ENCODE assay signal across 13 cellular contexts in genomic region chr2:171018522-171018921, GRCh38.
DNase-seq lines count a peak whose midpoint lies in the region; ATAC-seq and TF ChIP-seq lines count a peak whose summit lies in the region.
"Had no signal": no experiment of that assay in that cellular context is flagged by ENCODE, and none has a peak within 500 bp of the region (broad histone marks: within the 10 kb centered on the region; RNA-seq: fewer than 3 reads in every experiment).

No MANE protein-coding gene starts in this region.

- H3K9ac ChIP-seq in mesendoderm (ENCODE audit: low read length): no peak overlapping the region

- WGBS in mesendoderm (ENCODE audit: extremely low coverage, insufficient coverage, low lambda C conversion rate): no CpG with 5 or more reads among the region's 1 CpG

- no peak overlapping the region for H2BK15ac ChIP-seq in mesendoderm (replicated peaks; ENCODE audit: low read depth)

- no peak overlapping the region for H4K5ac ChIP-seq in mesendoderm (ENCODE audit: low read length)

- CTCF ChIA-PET in activated CD8-positive, alpha-beta memory T cell treated with anti-CD3 and anti-CD28 coated beads, Interleukin-2, amount 10 ng/mL, durations not matched to agents 7 days and 5 days (lab: Charles Lee): no interaction called here

- H3K9me3 ChIP-seq in ascending aorta: no peaks in the 10 kb centered on the region

- H3K36me3 Mint-ChIP-seq in activated CD8-positive, alpha-beta memory T cell treated with anti-CD3 and anti-CD28 coated beads, Interleukin-2, amount 10 ng/mL, durations not matched to agents 7 days and 5 days: peaks cover 38% of the 10 kb centered on the region

- peaks cover 2% of the 10 kb centered on the region for H3K79me1 ChIP-seq in mesendoderm (ENCODE audit: low read length)

- no peak overlapping the region for H2BK5ac ChIP-seq in mesendoderm (ENCODE audit: low read length)

- DNase-seq in activated CD8-positive, alpha-beta memory T cell treated with anti-CD3 and anti-CD28 coated beads, Interleukin-2, amount 10 ng/mL, durations not matched to agents 7 days and 5 days: no peak
- no peak for DNase-seq in activated CD8-positive, alpha-beta memory T cell treated with anti-CD3 and anti-CD28 coated beads for 24 hours
- DNase-seq in mesendoderm (no peak), germinal center (ENCODE audit: low spot score) (no peak), ascending aorta (ENCODE audit: low spot score in 2 of 2) (no peak)
- no peak for DNase-seq in NK-92 treated with Interleukin-12 subunit alpha and Interleukin-12 subunit beta, amount 100 ng/mL, for 24 hours (lab: John Stamatoyannopoulos, UW)
- DNase-seq: EL, H7 had no signal

- no peak overlapping the region for H3K4me3 Mint-ChIP-seq in activated CD8-positive, alpha-beta memory T cell treated with anti-CD3 and anti-CD28 coated beads, Interleukin-2, amount 10 ng/mL, durations not matched to agents 7 days and 5 days

- ATAC-seq in activated CD8-positive, alpha-beta memory T cell treated with anti-CD3 and anti-CD28 coated beads, Interleukin-2, amount 10 ng/mL, durations not matched to agents 7 days and 5 days: peak; percentile 78
- ATAC-seq in GM21381 (IDR thresholded peaks at IDR 0.05; ENCODE audit: unreplicated experiment) (peak; percentile 93), HG03103 (IDR thresholded peaks at IDR 0.05; ENCODE audit: low read depth, unreplicated experiment) (peak; percentile 70)
- ATAC-seq: Right ventricle myocardium inferior had no signal

- intact Hi-C loops in ascending aorta (cut with DNase I): no loop called here

- no peak overlapping the region for H3K4me2 ChIP-seq in mesendoderm (ENCODE audit: low read length)
- H3K4me2 ChIP-seq: hepatocyte had no signal

- no peak overlapping the region for H2BK120ac ChIP-seq in mesendoderm (ENCODE audit: low read depth, low read length)

- H3K4me3 ChIP-seq in mesendoderm (ENCODE audit: low read length): no peak overlapping the region
- H3K4me3 ChIP-seq in ascending aorta: no peak overlapping the region
- H3K4me3 ChIP-seq: hepatocyte, lung had no signal

- no peak overlapping the region for H3K27ac Mint-ChIP-seq in activated CD8-positive, alpha-beta memory T cell treated with anti-CD3 and anti-CD28 coated beads, Interleukin-2, amount 10 ng/mL, durations not matched to agents 7 days and 5 days

- no peaks in the 10 kb centered on the region for H3K9me3 Mint-ChIP-seq in activated CD8-positive, alpha-beta memory T cell treated with anti-CD3 and anti-CD28 coated beads, Interleukin-2, amount 10 ng/mL, durations not matched to agents 7 days and 5 days (ENCODE audit: low read depth)

- TF ChIP-seq CTCF in ascending aorta (IDR thresholded peaks at IDR 0.05): no peak

- no peaks in the 10 kb centered on the region for H3K27me3 ChIP-seq in mesendoderm (ENCODE audit: insufficient read depth, low read length, poor library complexity)
- no peaks in the 10 kb centered on the region for H3K27me3 ChIP-seq in ascending aorta
- H3K27me3 ChIP-seq: hepatocyte had no signal

- H3K4me1 ChIP-seq in mesendoderm (ENCODE audit: control insufficient read depth, low read depth, low read length) (no peaks in the 10 kb centered on the region), ascending aorta (no peaks in the 10 kb centered on the region)

- no peaks in the 10 kb centered on the region for H3K79me2 ChIP-seq in mesendoderm (ENCODE audit: control insufficient read depth, insufficient read depth, low read length)

- H3K18ac ChIP-seq in mesendoderm (ENCODE audit: low read length): no peak overlapping the region

- no peak overlapping the region for H3K56ac ChIP-seq in mesendoderm (ENCODE audit: low read length)

- no peak overlapping the region for H3K23ac ChIP-seq in mesendoderm (ENCODE audit: low read length)

- H3K27me3 Mint-ChIP-seq in activated CD8-positive, alpha-beta memory T cell treated with anti-CD3 and anti-CD28 coated beads, Interleukin-2, amount 10 ng/mL, durations not matched to agents 7 days and 5 days: no peaks in the 10 kb centered on the region

- H4K8ac ChIP-seq in mesendoderm (ENCODE audit: low read depth, low read length): peak overlapping the region; percentile 39

- H3K4ac ChIP-seq in mesendoderm (ENCODE audit: low read depth, low read length): no peak overlapping the region

- H3K27ac ChIP-seq in mesendoderm (ENCODE audit: low read depth, low read length) (no peak overlapping the region), ascending aorta (no peak overlapping the region)
- H3K27ac ChIP-seq: hepatocyte had no signal

- peaks cover 13% of the 10 kb centered on the region for H3K4me1 Mint-ChIP-seq in activated CD8-positive, alpha-beta memory T cell treated with anti-CD3 and anti-CD28 coated beads, Interleukin-2, amount 10 ng/mL, durations not matched to agents 7 days and 5 days

- H3K36me3 ChIP-seq in mesendoderm (ENCODE audit: control insufficient read depth, insufficient read depth, low read length) (peaks cover 1% of the 10 kb centered on the region), ascending aorta (peaks cover 6 to 26% of the 10 kb centered on the region in 2 donors)

- no peak overlapping the region for H2AK5ac ChIP-seq in mesendoderm (ENCODE audit: low read length)
